ENCODE assay signal across 17 cellular contexts in the genomic region with DNA sequence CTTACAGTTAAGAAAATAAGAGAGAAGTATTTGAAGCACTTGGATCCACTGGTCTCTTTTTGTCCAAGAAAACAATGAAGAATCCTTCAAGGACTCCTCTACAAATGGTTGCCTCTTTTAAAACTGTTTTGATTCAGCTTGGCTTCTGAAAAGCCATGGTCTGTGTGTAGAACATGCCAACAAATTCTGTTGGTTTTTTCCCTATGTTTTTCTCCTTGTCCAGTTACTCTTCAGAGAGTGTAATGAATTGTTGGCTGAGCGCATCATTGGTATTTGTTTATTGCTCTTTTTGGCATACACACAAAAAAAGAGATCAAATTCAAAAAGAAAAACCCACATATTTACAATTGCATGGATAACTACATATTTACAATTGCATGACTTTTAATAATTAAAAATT. TPM values are rescaled to one million over a fixed set of nuclear protein-coding genes. Genes with fewer than 3 reads are reported as not detected.
DNase-seq lines count a peak whose midpoint lies in the region; TF ChIP-seq lines count a peak whose summit lies in the region.
"Had no signal": no experiment of that assay in that cellular context is flagged by ENCODE, and none has a peak within 500 bp of the region (broad histone marks: within the 10 kb centered on the region; RNA-seq: fewer than 3 reads in every experiment).

Gene ABCA10, minus strand, starts transcription at position 249 of the 400 bp plus-strand sequence. CDS start 3,466 bp downstream, outside the sequence.

- DNase-seq in amniotic epithelial cell (ENCODE audit: low read depth) = peak; percentile 14
- DNase-seq in fibroblast of villous mesenchyme (ENCODE audit: low read depth) = peak; percentile 23
- DNase-seq in neural crest cell (ENCODE audit: low read depth, low spot score) = no peak
- no peak for DNase-seq in uterus
- DNase-seq in SKM-1 (lab: John Stamatoyannopoulos, UW; ENCODE audit: unreplicated experiment) = no peak
- no peak for DNase-seq in activated T-cell treated with anti-CD3 and anti-CD28 coated beads, Interleukin-2, amount 50 U/mL, for 48 hours
- DNase-seq in NCI-H146 treated with DMSO at 0.1 percent for 48 hours (lab: John Stamatoyannopoulos, UW; ENCODE audit: unreplicated experiment) = no peak
- DNase-seq: activated naive CD8-positive, alpha-beta T cell treated with anti-CD3 and anti-CD28 coated beads, Interleukin-2, amount 10 ng/mL, durations not matched to agents 7 days and 5 days; activated T-cell treated with anti-CD3 and anti-CD28 coated beads for 4 hours; CD4-positive, alpha-beta memory T cell; HFFc6; NCI-H1694 treated with DMSO at 0.1 percent for 48 hours; NCI-H526; occipital lobe; stimulated activated CD4-positive, alpha-beta T cell treated with anti-CD3 and anti-CD28 coated beads, Interleukin-12 subunit alpha, Interleukin-12 subunit beta, amount 100 ng/mL, for 4 hours; substantia nigra had no signal

- H3K4me3 ChIP-seq in fibroblast of villous mesenchyme (ENCODE audit: low read depth, low read length) = peak within 1 kb of the TSS; percentile 3
- peak within 1 kb of the TSS in 1 of 2 donors; percentile 28 for H3K4me3 ChIP-seq in uterus

- no peaks in the 10 kb centered on the region for H3K36me3 ChIP-seq in uterus

- intact Hi-C loops in uterus (cut with DNase I; ENCODE audit: low total_unique reads) = loop anchor here (5.0 kb wide), 1 partner anchor 451 kb away; no protein-coding TSS in a partner anchor

- H3K9me3 ChIP-seq in uterus = peaks cover 0 to 5% of the 10 kb centered on the region in 2 donors

- TF ChIP-seq CTCF in fibroblast of villous mesenchyme (IDR thresholded peaks at IDR 0.05; ENCODE audit: insufficient read depth, low read depth, low read length) (no peak), neural crest cell (conservative IDR thresholded peaks at IDR 0.05) (no peak), uterus (IDR thresholded peaks at IDR 0.05) (no peak)

- no peaks in the 10 kb centered on the region for H3K4me1 ChIP-seq in uterus

- H3K27me3 ChIP-seq in uterus = no peaks in the 10 kb centered on the region

- H3K4me1 Mint-ChIP-seq in neural crest cell = peaks cover 23% of the 10 kb centered on the region

- H3K4me3 Mint-ChIP-seq in neural crest cell = no peak within 1 kb of the TSS
- H3K4me3 Mint-ChIP-seq: activated naive CD8-positive, alpha-beta T cell treated with anti-CD3 and anti-CD28 coated beads, Interleukin-2, amount 10 ng/mL, durations not matched to agents 7 days and 5 days; CD4-positive, alpha-beta memory T cell; HFFc6 had no signal

- TF ChIP-seq POLR2A in uterus (IDR thresholded peaks at IDR 0.05) = no peak

- H3K27ac Mint-ChIP-seq in neural crest cell (ENCODE audit: unreplicated experiment) = peak within 1 kb of the TSS; percentile 45
- H3K27ac Mint-ChIP-seq: activated naive CD8-positive, alpha-beta T cell treated with anti-CD3 and anti-CD28 coated beads, Interleukin-2, amount 10 ng/mL, durations not matched to agents 7 days and 5 days; CD4-positive, alpha-beta memory T cell; HFFc6 had no signal

- peak within 1 kb of the TSS; percentile 46 to 69 for H3K27ac ChIP-seq in uterus

- H3K27me3 Mint-ChIP-seq in neural crest cell (ENCODE audit: low read depth) = no peaks in the 10 kb centered on the region
- H3K27me3 Mint-ChIP-seq: CD4-positive, alpha-beta memory T cell had no signal

- peaks cover 20% of the 10 kb centered on the region for H3K36me3 Mint-ChIP-seq in neural crest cell (ENCODE audit: low read depth)
- H3K36me3 Mint-ChIP-seq: activated naive CD8-positive, alpha-beta T cell treated with anti-CD3 and anti-CD28 coated beads, Interleukin-2, amount 10 ng/mL, durations not matched to agents 7 days and 5 days had no signal

- H3K9me3 Mint-ChIP-seq in neural crest cell = peaks cover 9% of the 10 kb centered on the region
- H3K9me3 Mint-ChIP-seq: HFFc6 had no signal

RNA-seq across cellular contexts. Expression of gene ABCA10, which starts in this region (rescaled TPM):
- total RNA-seq in fibroblast of villous mesenchyme (0.43 and 0.64 TPM in 2 replicates), neural crest cell (0.64 and 0.82 TPM in 2 replicates), uterus (10 to 100 TPM; 11.1 to 32.8 (median 21.7) TPM)
- total RNA-seq: LHCN-M2 had no signal

Comparison
In these comparisons a context has a peak if more than half of its experiments do, and no peak if none do; other contexts are left out.
1. Peak in DNase-seq and H3K4me3 ChIP-seq in fibroblast of villous mesenchyme; RNA of the gene not detected or under 1 TPM.